In the genomic region with DNA sequence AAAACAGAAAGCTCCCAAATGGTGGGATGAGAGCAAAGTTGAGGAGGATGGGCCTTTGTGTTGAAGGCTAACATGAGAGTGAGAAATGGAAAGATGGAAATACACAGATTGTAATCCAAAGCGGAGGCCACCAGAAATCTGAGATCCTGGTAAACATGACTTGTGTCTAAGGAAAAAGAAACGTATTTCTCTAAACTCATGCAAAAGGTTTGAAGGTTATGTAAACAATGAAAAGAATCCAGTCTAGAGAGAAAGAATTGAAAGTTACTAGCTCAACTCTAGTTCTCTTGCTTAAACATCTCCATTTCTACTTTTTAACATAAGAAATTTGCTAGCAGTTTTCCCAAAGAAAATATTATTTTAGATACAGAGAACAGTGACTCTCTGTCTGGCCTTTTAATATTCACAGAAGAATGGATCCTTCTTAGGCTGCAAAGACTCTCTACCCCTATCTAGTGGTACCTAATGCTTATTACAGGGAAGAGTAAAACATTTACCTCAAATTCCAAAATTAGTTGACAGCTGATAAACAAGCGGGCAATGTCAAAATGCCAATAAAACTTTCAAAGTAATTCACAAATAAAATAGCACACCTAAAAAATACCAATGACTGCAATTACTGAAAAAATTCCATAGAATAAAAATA, we compare ENCODE assay signal across 1 cellular context.
TF ChIP-seq lines count a peak whose summit lies in the region.

No MANE protein-coding gene starts in this region.

TF ChIP-seq in HepG2, 621 proteins besides CTCF, POLR2A, EP300 and RAD21 (continued from another document and continues in another):
- TF ChIP-seq ZHX1 (CRISPR knock-in tag; IDR thresholded peaks at IDR 0.05; ENCODE audit: low read depth) (no peak), PHF20 (CRISPR knock-in tag; IDR thresholded peaks at IDR 0.05) (no peak), ZFP37 (CRISPR knock-in tag; IDR thresholded peaks at IDR 0.05; ENCODE audit: borderline replicate concordance) (no peak), ATF2 (CRISPR knock-in tag; IDR thresholded peaks at IDR 0.05) (no peak), PHF5A (CRISPR knock-in tag; IDR thresholded peaks at IDR 0.05; ENCODE audit: low read depth, unreplicated experiment) (peak; percentile 55), ZKSCAN8 (CRISPR knock-in tag; IDR thresholded peaks at IDR 0.05; ENCODE audit: borderline replicate concordance) (peak; percentile 49; the same call in 1 of the 2 replicates), ZNF121 (CRISPR knock-in tag; IDR thresholded peaks at IDR 0.05) (no peak), CREB3 (CRISPR knock-in tag; IDR thresholded peaks at IDR 0.05) (no peak), ZNF543 (CRISPR knock-in tag; IDR thresholded peaks at IDR 0.05) (no peak), PLRG1 (conservative IDR thresholded peaks at IDR 0.05) (no peak), GLI4 (CRISPR knock-in tag; IDR thresholded peaks at IDR 0.05; ENCODE audit: borderline replicate concordance) (no peak), ZNF180 (CRISPR knock-in tag; IDR thresholded peaks at IDR 0.05; ENCODE audit: borderline replicate concordance, low read depth) (no peak), ZMAT3 (CRISPR knock-in tag; conservative IDR thresholded peaks at IDR 0.05) (no peak), ZNF572 (CRISPR knock-in tag; IDR thresholded peaks at IDR 0.05) (no peak), TEAD3 (CRISPR knock-in tag; optimal IDR thresholded peaks at IDR 0.05; ENCODE audit: borderline replicate concordance) (peak; percentile 16), ZNF878 (CRISPR knock-in tag; IDR thresholded peaks at IDR 0.05) (no peak; the same call in 1 of the 2 replicates), PRDM15 (CRISPR knock-in tag; IDR thresholded peaks at IDR 0.05) (no peak), TAF15 (IDR thresholded peaks at IDR 0.05; ENCODE audit: low read depth, low read length, poor library complexity, severe bottlenecking) (no peak), RFX1 (IDR thresholded peaks at IDR 0.05) (no peak), MAZ (IDR thresholded peaks at IDR 0.05; ENCODE audit: borderline replicate concordance, low read depth, low read length) (no peak), MAZ (CRISPR knock-in tag; IDR thresholded peaks at IDR 0.05; ENCODE audit: low read depth) (no peak), RARG (CRISPR knock-in tag; IDR thresholded peaks at IDR 0.05; ENCODE audit: low read depth) (no peak), ZNF501 (CRISPR knock-in tag; IDR thresholded peaks at IDR 0.05) (no peak), SIN3B (IDR thresholded peaks at IDR 0.05; ENCODE audit: low read length) (no peak)
- TF ChIP-seq, protein P1, sequence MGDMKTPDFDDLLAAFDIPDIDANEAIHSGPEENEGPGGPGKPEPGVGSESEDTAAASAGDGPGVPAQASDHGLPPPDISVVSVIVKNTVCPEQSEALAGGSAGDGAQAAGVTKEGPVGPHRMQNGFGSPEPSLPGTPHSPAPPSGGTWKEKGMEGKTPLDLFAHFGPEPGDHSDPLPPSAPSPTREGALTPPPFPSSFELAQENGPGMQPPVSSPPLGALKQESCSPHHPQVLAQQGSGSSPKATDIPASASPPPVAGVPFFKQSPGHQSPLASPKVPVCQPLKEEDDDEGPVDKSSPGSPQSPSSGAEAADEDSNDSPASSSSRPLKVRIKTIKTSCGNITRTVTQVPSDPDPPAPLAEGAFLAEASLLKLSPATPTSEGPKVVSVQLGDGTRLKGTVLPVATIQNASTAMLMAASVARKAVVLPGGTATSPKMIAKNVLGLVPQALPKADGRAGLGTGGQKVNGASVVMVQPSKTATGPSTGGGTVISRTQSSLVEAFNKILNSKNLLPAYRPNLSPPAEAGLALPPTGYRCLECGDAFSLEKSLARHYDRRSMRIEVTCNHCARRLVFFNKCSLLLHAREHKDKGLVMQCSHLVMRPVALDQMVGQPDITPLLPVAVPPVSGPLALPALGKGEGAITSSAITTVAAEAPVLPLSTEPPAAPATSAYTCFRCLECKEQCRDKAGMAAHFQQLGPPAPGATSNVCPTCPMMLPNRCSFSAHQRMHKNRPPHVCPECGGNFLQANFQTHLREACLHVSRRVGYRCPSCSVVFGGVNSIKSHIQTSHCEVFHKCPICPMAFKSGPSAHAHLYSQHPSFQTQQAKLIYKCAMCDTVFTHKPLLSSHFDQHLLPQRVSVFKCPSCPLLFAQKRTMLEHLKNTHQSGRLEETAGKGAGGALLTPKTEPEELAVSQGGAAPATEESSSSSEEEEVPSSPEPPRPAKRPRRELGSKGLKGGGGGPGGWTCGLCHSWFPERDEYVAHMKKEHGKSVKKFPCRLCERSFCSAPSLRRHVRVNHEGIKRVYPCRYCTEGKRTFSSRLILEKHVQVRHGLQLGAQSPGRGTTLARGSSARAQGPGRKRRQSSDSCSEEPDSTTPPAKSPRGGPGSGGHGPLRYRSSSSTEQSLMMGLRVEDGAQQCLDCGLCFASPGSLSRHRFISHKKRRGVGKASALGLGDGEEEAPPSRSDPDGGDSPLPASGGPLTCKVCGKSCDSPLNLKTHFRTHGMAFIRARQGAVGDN (CRISPR knock-in tag; IDR thresholded peaks at IDR 0.05) = no peak
- TF ChIP-seq, protein P2, sequence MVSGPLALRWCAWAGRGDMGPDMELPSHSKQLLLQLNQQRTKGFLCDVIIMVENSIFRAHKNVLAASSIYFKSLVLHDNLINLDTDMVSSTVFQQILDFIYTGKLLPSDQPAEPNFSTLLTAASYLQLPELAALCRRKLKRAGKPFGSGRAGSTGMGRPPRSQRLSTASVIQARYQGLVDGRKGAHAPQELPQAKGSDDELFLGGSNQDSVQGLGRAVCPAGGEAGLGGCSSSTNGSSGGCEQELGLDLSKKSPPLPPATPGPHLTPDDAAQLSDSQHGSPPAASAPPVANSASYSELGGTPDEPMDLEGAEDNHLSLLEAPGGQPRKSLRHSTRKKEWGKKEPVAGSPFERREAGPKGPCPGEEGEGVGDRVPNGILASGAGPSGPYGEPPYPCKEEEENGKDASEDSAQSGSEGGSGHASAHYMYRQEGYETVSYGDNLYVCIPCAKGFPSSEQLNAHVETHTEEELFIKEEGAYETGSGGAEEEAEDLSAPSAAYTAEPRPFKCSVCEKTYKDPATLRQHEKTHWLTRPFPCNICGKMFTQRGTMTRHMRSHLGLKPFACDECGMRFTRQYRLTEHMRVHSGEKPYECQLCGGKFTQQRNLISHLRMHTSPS (CRISPR knock-in tag; IDR thresholded peaks at IDR 0.05; ENCODE audit: low read depth) = no peak
- TF ChIP-seq, protein P3, sequence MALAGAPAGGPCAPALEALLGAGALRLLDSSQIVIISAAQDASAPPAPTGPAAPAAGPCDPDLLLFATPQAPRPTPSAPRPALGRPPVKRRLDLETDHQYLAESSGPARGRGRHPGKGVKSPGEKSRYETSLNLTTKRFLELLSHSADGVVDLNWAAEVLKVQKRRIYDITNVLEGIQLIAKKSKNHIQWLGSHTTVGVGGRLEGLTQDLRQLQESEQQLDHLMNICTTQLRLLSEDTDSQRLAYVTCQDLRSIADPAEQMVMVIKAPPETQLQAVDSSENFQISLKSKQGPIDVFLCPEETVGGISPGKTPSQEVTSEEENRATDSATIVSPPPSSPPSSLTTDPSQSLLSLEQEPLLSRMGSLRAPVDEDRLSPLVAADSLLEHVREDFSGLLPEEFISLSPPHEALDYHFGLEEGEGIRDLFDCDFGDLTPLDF (CRISPR knock-in tag; IDR thresholded peaks at IDR 0.05) = no peak
- TF ChIP-seq, protein P4, sequence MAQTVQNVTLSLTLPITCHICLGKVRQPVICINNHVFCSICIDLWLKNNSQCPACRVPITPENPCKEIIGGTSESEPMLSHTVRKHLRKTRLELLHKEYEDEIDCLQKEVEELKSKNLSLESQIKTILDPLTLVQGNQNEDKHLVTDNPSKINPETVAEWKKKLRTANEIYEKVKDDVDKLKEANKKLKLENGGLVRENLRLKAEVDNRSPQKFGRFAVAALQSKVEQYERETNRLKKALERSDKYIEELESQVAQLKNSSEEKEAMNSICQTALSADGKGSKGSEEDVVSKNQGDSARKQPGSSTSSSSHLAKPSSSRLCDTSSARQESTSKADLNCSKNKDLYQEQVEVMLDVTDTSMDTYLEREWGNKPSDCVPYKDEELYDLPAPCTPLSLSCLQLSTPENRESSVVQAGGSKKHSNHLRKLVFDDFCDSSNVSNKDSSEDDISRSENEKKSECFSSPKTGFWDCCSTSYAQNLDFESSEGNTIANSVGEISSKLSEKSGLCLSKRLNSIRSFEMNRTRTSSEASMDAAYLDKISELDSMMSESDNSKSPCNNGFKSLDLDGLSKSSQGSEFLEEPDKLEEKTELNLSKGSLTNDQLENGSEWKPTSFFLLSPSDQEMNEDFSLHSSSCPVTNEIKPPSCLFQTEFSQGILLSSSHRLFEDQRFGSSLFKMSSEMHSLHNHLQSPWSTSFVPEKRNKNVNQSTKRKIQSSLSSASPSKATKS (CRISPR knock-in tag; IDR thresholded peaks at IDR 0.05) = no peak
- TF ChIP-seq, protein P5, sequence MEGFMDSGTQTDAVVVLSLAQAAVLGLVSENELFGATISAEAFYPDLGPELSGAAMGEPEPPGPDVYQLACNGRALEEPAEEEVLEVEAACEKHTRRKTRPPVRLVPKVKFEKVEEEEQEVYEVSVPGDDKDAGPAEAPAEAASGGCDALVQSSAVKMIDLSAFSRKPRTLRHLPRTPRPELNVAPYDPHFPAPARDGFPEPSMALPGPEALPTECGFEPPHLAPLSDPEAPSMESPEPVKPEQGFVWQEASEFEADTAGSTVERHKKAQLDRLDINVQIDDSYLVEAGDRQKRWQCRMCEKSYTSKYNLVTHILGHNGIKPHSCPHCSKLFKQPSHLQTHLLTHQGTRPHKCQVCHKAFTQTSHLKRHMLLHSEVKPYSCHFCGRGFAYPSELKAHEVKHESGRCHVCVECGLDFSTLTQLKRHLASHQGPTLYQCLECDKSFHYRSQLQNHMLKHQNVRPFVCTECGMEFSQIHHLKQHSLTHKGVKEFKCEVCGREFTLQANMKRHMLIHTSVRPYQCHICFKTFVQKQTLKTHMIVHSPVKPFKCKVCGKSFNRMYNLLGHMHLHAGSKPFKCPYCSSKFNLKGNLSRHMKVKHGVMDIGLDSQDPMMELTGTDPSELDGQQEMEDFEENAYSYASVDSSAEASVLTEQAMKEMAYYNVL (CRISPR knock-in tag; IDR thresholded peaks at IDR 0.05; ENCODE audit: borderline replicate concordance) = peak; percentile 94
- TF ChIP-seq, protein P6, sequence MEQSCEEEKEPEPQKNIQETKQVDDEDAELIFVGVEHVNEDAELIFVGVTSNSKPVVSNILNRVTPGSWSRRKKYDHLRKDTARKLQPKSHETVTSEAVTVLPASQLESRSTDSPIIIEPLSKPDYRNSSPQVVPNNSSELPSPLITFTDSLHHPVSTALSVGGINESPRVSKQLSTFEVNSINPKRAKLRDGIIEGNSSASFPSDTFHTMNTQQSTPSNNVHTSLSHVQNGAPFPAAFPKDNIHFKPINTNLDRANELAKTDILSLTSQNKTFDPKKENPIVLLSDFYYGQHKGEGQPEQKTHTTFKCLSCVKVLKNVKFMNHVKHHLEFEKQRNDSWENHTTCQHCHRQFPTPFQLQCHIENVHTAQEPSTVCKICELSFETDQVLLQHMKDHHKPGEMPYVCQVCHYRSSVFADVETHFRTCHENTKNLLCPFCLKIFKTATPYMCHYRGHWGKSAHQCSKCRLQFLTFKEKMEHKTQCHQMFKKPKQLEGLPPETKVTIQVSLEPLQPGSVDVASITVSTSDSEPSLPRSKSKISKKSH (CRISPR knock-in tag; IDR thresholded peaks at IDR 0.05; ENCODE audit: borderline replicate concordance) = no peak
